17 cellular contexts compared by ENCODE assay signal in genomic region chr5:137367951-137368350, GRCh38.
DNase-seq lines count a peak whose midpoint lies in the region; ATAC-seq, FAIRE-seq and TF ChIP-seq lines count a peak whose summit lies in the region.
"Had no signal": no experiment of that assay in that cellular context is flagged by ENCODE, and none has a peak within 500 bp of the region (broad histone marks: within the 10 kb centered on the region; RNA-seq: fewer than 3 reads in every experiment).

No MANE protein-coding gene starts in this region.

- FAIRE-seq in bronchial epithelial cell (lab: Jason Lieb, UNC) = peak; percentile 91
- FAIRE-seq: G401.6, GM12892, GM19239, H1 had no signal

- no peaks in the 10 kb centered on the region for H3K27me3 ChIP-seq in bronchial epithelial cell (ENCODE audit: control insufficient read depth, insufficient read depth, low read length)
- H3K27me3 ChIP-seq: BLaER1 treated with 17β-estradiol and CSF1 and Interleukin-3, amounts not matched to agents 10 nM and 100 nM had no signal

- TF ChIP-seq CTCF in AG10803 (conservative IDR thresholded peaks at IDR 0.05; ENCODE audit: low read length) (no peak), bronchial epithelial cell (IDR thresholded peaks at IDR 0.05; ENCODE audit: insufficient read depth, low read length, severe bottlenecking) (no peak)

- peak; percentile 38 for DNase-seq in AG10803 (ENCODE audit: low read depth)
- DNase-seq in LHCN-M2 (ENCODE audit: low read depth) = peak; percentile 28
- peak; percentile 55 for DNase-seq in NCI-H82 treated with DMSO at 0.1 percent for 48 hours (lab: John Stamatoyannopoulos, UW; ENCODE audit: unreplicated experiment)
- no peak for DNase-seq in bronchial epithelial cell (ENCODE audit: low read depth)
- DNase-seq in HuH-7.5 (ENCODE audit: low spot score) = no peak
- DNase-seq in occipital lobe (lab: John Stamatoyannopoulos, UW) = no peak
- DNase-seq in activated CD8-positive, alpha-beta memory T cell treated with anti-CD3 and anti-CD28 coated beads for 24 hours = no peak
- DNase-seq: AML-193; CD4-positive, CD25-positive, alpha-beta regulatory T cell; EL had no signal

- H3K4me3 ChIP-seq in AG10803 (ENCODE audit: low read length) = no peak overlapping the region
- no peak overlapping the region for H3K4me3 ChIP-seq in bronchial epithelial cell (ENCODE audit: low read depth, low read length)
- H3K4me3 ChIP-seq: BLaER1 treated with 17β-estradiol and CSF1 and Interleukin-3, amounts not matched to agents 10 nM and 100 nM; HAP-1 had no signal

- H3K36me3 ChIP-seq in bronchial epithelial cell (ENCODE audit: control insufficient read depth, insufficient read depth, low read length) = no peaks in the 10 kb centered on the region
- H3K36me3 ChIP-seq: BLaER1 treated with 17β-estradiol and CSF1 and Interleukin-3, amounts not matched to agents 10 nM and 100 nM; HAP-1 had no signal

- ATAC-seq in GM18873 (IDR thresholded peaks at IDR 0.05; ENCODE audit: low FRiP score, unreplicated experiment) = no peak

Comparison
In these comparisons a context has a peak if more than half of its experiments do, and no peak if none do; other contexts are left out.
1. DNase-seq: peak in AG10803 (single experiment), LHCN-M2 (single experiment) and NCI-H82 treated with DMSO at 0.1 percent for 48 hours (single experiment); none in bronchial epithelial cell (single experiment), HuH-7.5 (single experiment), occipital lobe (single experiment) and activated CD8-positive, alpha-beta memory T cell treated with anti-CD3 and anti-CD28 coated beads for 24 hours (single experiment).